8 cellular contexts compared by ENCODE assay signal in the genomic region with DNA sequence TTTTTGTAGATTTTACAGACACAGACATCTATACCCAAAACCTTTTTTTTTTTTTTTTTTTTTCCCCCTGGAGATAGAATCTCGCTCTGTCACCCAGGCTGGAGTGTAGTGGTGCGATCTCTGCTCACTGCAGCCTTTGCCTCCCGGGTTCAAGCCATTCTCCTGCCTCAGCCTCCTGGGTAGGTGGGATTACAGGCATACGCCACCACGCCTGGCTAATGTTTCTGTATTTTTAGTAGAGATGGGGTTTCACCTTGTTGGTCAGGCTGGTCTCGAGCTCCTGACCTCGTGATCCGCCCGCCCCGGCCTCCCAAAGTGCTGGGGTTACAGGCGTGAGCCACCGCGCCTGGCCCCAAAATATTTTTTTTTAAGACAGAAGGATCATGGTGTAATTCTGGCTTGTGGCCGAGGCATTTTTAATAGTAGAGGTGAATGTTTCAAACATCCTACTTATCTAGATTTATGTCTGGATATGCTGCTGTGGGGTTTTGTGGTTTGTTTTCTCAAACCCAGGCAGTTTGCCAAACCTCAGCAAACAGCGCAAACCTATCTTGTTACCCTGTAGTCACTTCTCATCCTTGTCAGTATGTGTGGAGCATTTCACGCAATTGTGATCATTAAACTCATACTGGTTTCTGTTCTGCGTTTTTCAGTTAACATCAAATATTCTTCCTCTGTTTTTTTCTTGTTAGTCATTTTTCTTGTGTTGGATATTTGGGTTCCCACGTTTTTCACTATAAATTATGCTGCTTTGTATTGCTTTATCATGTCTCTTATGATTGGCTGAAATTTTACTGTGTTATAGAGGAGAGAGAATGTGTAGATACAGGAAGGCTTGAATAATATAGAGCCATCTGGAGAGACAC.
DNase-seq lines count a peak whose midpoint lies in the region; ATAC-seq and TF ChIP-seq lines count a peak whose summit lies in the region.

No MANE protein-coding gene starts in this region.

- CTCF ChIA-PET in HEK293 (lab: Yijun Ruan, JAX), result interaction anchor here (0.6 to 6.8 kb wide), 20 partner anchors 9 to 810 kb away, joined by 3 to 64 read pairs (median 4); partner anchors contain the start of gene LSM14A

- POLR2A ChIA-PET in HEK293 (lab: Yijun Ruan, JAX), result interaction anchor here (0.6 to 1.5 kb wide), 6 partner anchors 17 to 1833 kb away, joined by 3 to 12 read pairs (median 6); partner anchors contain the start of gene LSM14A

- peak; percentile 35; the same call in 1 of the 2 replicates for TF ChIP-seq CTCF in HEK293 (tag by site-specific recombination; IDR thresholded peaks at IDR 0.05)

- H3K27me3 Mint-ChIP-seq in effector memory CD8-positive, alpha-beta T cell, result no peaks in the 10 kb centered on the region

- peaks cover 27 to 41% of the 10 kb centered on the region in 2 donors for H3K4me1 Mint-ChIP-seq in effector memory CD8-positive, alpha-beta T cell (ENCODE audit: low read depth in 2 of 2)

- H3K36me3 Mint-ChIP-seq in effector memory CD8-positive, alpha-beta T cell (ENCODE audit: insufficient read depth), result peaks cover 81% of the 10 kb centered on the region

- peaks cover 33% of the 10 kb centered on the region for H3K4me1 ChIP-seq in HEK293 (ENCODE audit: control insufficient read depth, insufficient read depth, low read length)

- ATAC-seq in effector memory CD8-positive, alpha-beta T cell (replicated peaks), result peak; percentile 92
- no peak for ATAC-seq in HG02870 (IDR thresholded peaks at IDR 0.05; ENCODE audit: unreplicated experiment)

- H3K27ac ChIP-seq in HEK293 (ENCODE audit: extremely low read depth, low read depth, low read length), result peak overlapping the region; percentile 88

- H3K27ac Mint-ChIP-seq in effector memory CD8-positive, alpha-beta T cell, result peak overlapping the region; percentile 59 to 94

- DNase-seq in COLO668 (lab: John Stamatoyannopoulos, UW; ENCODE audit: unreplicated experiment), result peak; percentile 80
- DNase-seq in NCI-H2171 treated with DMSO at 0.1 percent for 48 hours (lab: John Stamatoyannopoulos, UW), result peak; percentile 92
- peak; percentile 59 to 72 for DNase-seq in activated CD4-positive, alpha-beta T cell treated with anti-CD3 and anti-CD28 coated beads, Interleukin-2, amount 50 U/mL, for 48 hours
- peak; percentile 63 to 69 (median 64) for DNase-seq in effector memory CD8-positive, alpha-beta T cell
- peak; percentile 71 for DNase-seq in stimulated activated CD4-positive, alpha-beta T cell treated with anti-CD3 and anti-CD28 coated beads, Interleukin-15, amount 100 ng/mL, for 24 hours
- no peak for DNase-seq in putamen (ENCODE audit: low spot score)

- peaks cover 61 to 83% of the 10 kb centered on the region in 2 experiments for H3K36me3 ChIP-seq in HEK293 (ENCODE audit: control insufficient read depth in 2 of 2, insufficient read depth in 1 of 2, low read length in 2 of 2)

- H3K9me3 ChIP-seq in HEK293 (ENCODE audit: control insufficient read depth, insufficient read depth, low read depth, low read length), result no peaks in the 10 kb centered on the region

- peak overlapping the region; percentile 46 to 69 for H3K4me3 Mint-ChIP-seq in effector memory CD8-positive, alpha-beta T cell

- no peak overlapping the region for H3K4me3 ChIP-seq in HEK293 (ENCODE audit: low read depth, low read length)

- H3K9me3 Mint-ChIP-seq in effector memory CD8-positive, alpha-beta T cell, result no peaks in the 10 kb centered on the region

TF ChIP-seq in HEK293, 187 proteins besides CTCF, POLR2A, EP300 and RAD21 (continues in another document):
- TF ChIP-seq, protein P1, sequence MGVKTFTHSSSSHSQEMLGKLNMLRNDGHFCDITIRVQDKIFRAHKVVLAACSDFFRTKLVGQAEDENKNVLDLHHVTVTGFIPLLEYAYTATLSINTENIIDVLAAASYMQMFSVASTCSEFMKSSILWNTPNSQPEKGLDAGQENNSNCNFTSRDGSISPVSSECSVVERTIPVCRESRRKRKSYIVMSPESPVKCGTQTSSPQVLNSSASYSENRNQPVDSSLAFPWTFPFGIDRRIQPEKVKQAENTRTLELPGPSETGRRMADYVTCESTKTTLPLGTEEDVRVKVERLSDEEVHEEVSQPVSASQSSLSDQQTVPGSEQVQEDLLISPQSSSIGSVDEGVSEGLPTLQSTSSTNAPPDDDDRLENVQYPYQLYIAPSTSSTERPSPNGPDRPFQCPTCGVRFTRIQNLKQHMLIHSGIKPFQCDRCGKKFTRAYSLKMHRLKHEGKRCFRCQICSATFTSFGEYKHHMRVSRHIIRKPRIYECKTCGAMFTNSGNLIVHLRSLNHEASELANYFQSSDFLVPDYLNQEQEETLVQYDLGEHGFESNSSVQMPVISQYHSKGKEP (tag by site-specific recombination; IDR thresholded peaks at IDR 0.05), result peak; percentile 98
- peak; percentile 97 for TF ChIP-seq ZNF184 (tag by site-specific recombination; IDR thresholded peaks at IDR 0.05)
- TF ChIP-seq ZNF223 (tag by site-specific recombination; IDR thresholded peaks at IDR 0.05), result no peak
- TF ChIP-seq ZNF112 (tag by site-specific recombination; IDR thresholded peaks at IDR 0.05), result no peak
- no peak; the same call in 1 of the 2 replicates for TF ChIP-seq ZNF398 (tag by site-specific recombination; IDR thresholded peaks at IDR 0.05)
- peak; percentile 74 for TF ChIP-seq ZBTB20 (tag by site-specific recombination; IDR thresholded peaks at IDR 0.05)
- TF ChIP-seq ZBTB1 (tag by site-specific recombination; IDR thresholded peaks at IDR 0.05), result peak; percentile 97
- TF ChIP-seq ZNF677 (tag by site-specific recombination; IDR thresholded peaks at IDR 0.05), result no peak
- TF ChIP-seq SETDB1 (IDR thresholded peaks at IDR 0.05; ENCODE audit: insufficient read length, low read length), result no peak
- TF ChIP-seq AEBP2 (tag by site-specific recombination; IDR thresholded peaks at IDR 0.05; ENCODE audit: borderline replicate concordance), result no peak
- no peak for TF ChIP-seq ZNF555 (tag by site-specific recombination; conservative IDR thresholded peaks at IDR 0.05)
- peak; percentile 98 for TF ChIP-seq HIC1 (tag by site-specific recombination; IDR thresholded peaks at IDR 0.05)
- TF ChIP-seq ZNF366 (tag by site-specific recombination; conservative IDR thresholded peaks at IDR 0.05), result peak; percentile 100
- peak; percentile 88 for TF ChIP-seq ZNF792 (tag by site-specific recombination; IDR thresholded peaks at IDR 0.05)
- TF ChIP-seq ZFHX2 (tag by site-specific recombination; conservative IDR thresholded peaks at IDR 0.05), result peak; percentile 68
- peak; percentile 52; the same call in 1 of the 2 replicates for TF ChIP-seq ZNF341 (tag by site-specific recombination; IDR thresholded peaks at IDR 0.05; ENCODE audit: low read depth)
- TF ChIP-seq ZNF48 (tag by site-specific recombination; IDR thresholded peaks at IDR 0.05), result no peak
